Comparison of ENCODE assay signal across 8 cellular contexts in the genomic region with DNA sequence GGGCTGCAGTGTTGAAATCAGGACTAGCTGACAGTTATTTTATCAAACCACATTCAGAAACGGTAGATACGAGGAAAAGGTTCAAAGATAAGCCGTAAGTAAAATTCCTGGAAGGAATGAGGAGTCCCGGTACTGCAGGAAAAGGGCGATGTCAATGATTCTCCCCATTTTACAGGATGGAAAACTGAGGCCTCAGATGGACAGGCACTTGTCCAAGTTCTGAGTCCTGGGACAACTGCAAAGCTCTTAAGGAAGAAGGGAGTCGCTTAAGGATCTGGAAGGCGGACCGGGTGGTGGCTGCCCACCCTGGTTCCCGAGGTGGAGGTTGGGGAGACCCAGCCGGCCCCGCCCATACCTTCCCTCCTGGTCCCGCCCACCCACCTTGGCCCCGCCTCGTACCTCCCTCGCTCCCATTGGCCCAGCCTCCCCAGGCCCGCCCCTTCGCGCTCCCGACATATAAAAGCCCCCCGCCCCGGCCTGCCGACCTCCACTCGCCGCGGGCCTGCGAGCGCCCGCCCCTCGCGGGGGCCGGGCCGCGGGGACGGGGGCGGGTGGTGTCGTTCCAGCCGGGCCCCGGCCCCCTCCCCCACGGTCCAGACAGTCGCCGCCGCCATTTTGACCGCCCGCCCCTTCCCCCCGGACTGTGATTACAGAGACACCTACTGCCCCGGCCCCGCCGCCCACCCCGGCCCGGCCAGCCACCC. TPM values are rescaled to one million over a fixed set of nuclear protein-coding genes. Genes with fewer than 3 reads are reported as not detected.
DNase-seq lines count a peak whose midpoint lies in the region; ATAC-seq and TF ChIP-seq lines count a peak whose summit lies in the region.

No MANE protein-coding gene starts in this region.

- ATAC-seq in HG03159 (IDR thresholded peaks at IDR 0.05; ENCODE audit: unreplicated experiment) = peak; percentile 25
- ATAC-seq in lower lobe of right lung = peak; percentile 83 to 88

- no peaks in the 10 kb centered on the region for H3K9me3 ChIP-seq in lower lobe of right lung

- H3K27ac ChIP-seq in dorsolateral prefrontal cortex (peak overlapping the region; percentile 48 to 100 (median 94)), lower lobe of right lung (peak overlapping the region; percentile 100)

- TF ChIP-seq CTCF in dorsolateral prefrontal cortex (IDR thresholded peaks at IDR 0.05 in 54 of 56, conservative IDR thresholded peaks at IDR 0.05 in 2 of 56; ENCODE audit: low read depth in 1 of 56, partially characterized antibody in 56 of 56) = no peak
- no peak for TF ChIP-seq CTCF in lower lobe of right lung (IDR thresholded peaks at IDR 0.05)

- no peaks in the 10 kb centered on the region for H3K27me3 ChIP-seq in dorsolateral prefrontal cortex
- no peaks in the 10 kb centered on the region for H3K27me3 ChIP-seq in lower lobe of right lung (ENCODE audit: low read depth)

- peaks cover 32% of the 10 kb centered on the region for H3K4me1 ChIP-seq in lower lobe of right lung

- H3K4me3 ChIP-seq in dorsolateral prefrontal cortex (peak overlapping the region; percentile 62 to 97 (median 88)), lower lobe of right lung (peak overlapping the region; percentile 67)

- no peaks in the 10 kb centered on the region for H3K36me3 ChIP-seq in lower lobe of right lung

- peak; percentile 87 for DNase-seq in NCI-H1436 (lab: John Stamatoyannopoulos, UW)
- DNase-seq in NCI-H1436 treated with DMSO at 0.1 percent for 48 hours (lab: John Stamatoyannopoulos, UW) = no peak
- peak; percentile 49 for DNase-seq in NCI-H748 treated with DMSO at 0.1 percent for 48 hours (lab: John Stamatoyannopoulos, UW)
- peak; percentile 93 to 94 for DNase-seq in activated CD4-positive, alpha-beta T cell treated with anti-CD3 and anti-CD28 coated beads, Interleukin-2, amount 50 U/mL, for 48 hours
- peak; percentile 58 to 92 (median 82) for DNase-seq in dorsolateral prefrontal cortex
- peak; percentile 95 for DNase-seq in lower lobe of right lung
- DNase-seq in stimulated activated CD4-positive, alpha-beta T cell treated with anti-CD3 and anti-CD28 coated beads, Interleukin-4, amount 100 ng/mL, for 24 hours = peak; percentile 89

- intact Hi-C loops in dorsolateral prefrontal cortex (cut with DNase I) (loop anchor here (1.0 to 10.0 kb wide), 5 partner anchors 51 to 123 kb away; a partner anchor contains a TSS), lower lobe of right lung (cut with DNase I) (no loop called here)

RNA-seq across cellular contexts. Expression of a gene that starts 0.6 kb away (rescaled TPM):
- 10 to 100 TPM in 109 of 120 experiments, 1 to 10 TPM in 11; 7.9 to 26.0 (median 14.0) TPM for total RNA-seq in dorsolateral prefrontal cortex
- 17.8 TPM for total RNA-seq in lower lobe of right lung

RNA-seq across cellular contexts. Expression of a gene that starts 22.4 kb away (rescaled TPM):
- total RNA-seq in dorsolateral prefrontal cortex = not detected
- not detected for total RNA-seq in lower lobe of right lung

RNA-seq across cellular contexts. Expression of a gene that starts 26.0 kb away (rescaled TPM):
- total RNA-seq in dorsolateral prefrontal cortex (1 to 10 TPM; 2.0 to 8.6 (median 4.2) TPM), lower lobe of right lung (20.4 TPM)

RNA-seq across cellular contexts. Expression of a gene that starts 53.2 kb away (rescaled TPM):
- total RNA-seq in dorsolateral prefrontal cortex = 10 to 100 TPM; 12.2 to 26.7 (median 17.6) TPM
- total RNA-seq in lower lobe of right lung = 28.4 TPM

RNA-seq across cellular contexts. Expression of a gene that starts 56.3 kb away (rescaled TPM):
- total RNA-seq in dorsolateral prefrontal cortex (1 to 10 TPM in 119 of 120 experiments, under 1 TPM in 1; 0.63 to 8.5 (median 4.1) TPM), lower lobe of right lung (7.7 TPM)
